8 cellular contexts compared by ENCODE assay signal in genomic region chr19:40601061-40601973, GRCh38. TPM values are rescaled to one million over a fixed set of nuclear protein-coding genes. Genes with fewer than 3 reads are reported as not detected.
DNase-seq lines count a peak whose midpoint lies in the region; ATAC-seq and TF ChIP-seq lines count a peak whose summit lies in the region.

Gene LTBP4, plus strand, starts transcription at chr19:40601369. Its CDS starts 19 bp downstream, at chr19:40601388.

- H3K27ac ChIP-seq in SJSA1 (no peak within 1 kb of the TSS), mesodermal cell (ENCODE audit: low read depth, low read length, severe bottlenecking) (no peak within 1 kb of the TSS)
- H3K27ac ChIP-seq in effector memory CD4-positive, alpha-beta T cell (ENCODE audit: insufficient read depth, low read length, poor library complexity, severe bottlenecking): no peak within 1 kb of the TSS

- ATAC-seq in HG03469 (IDR thresholded peaks at IDR 0.05; ENCODE audit: unreplicated experiment): no peak

- peak; percentile 74 for DNase-seq in activated CD8-positive, alpha-beta memory T cell treated with anti-CD3 and anti-CD28 coated beads for 24 hours
- no peak for DNase-seq in activated CD8-positive, alpha-beta memory T cell treated with anti-CD3 and anti-CD28 coated beads, Interleukin-2, amount 50 U/mL, for 48 hours
- no peak for DNase-seq in SJSA1 (ENCODE audit: low read depth in 1 of 2, low spot score in 2 of 2)
- no peak for DNase-seq in effector memory CD4-positive, alpha-beta T cell
- DNase-seq in type B pancreatic cell (ENCODE audit: extremely low spot score, unreplicated experiment): no peak
- no peak for DNase-seq in cerebellar nuclear complex (lab: John Stamatoyannopoulos, UW)

- peaks cover 4% of the 10 kb centered on the region for H3K9me3 Mint-ChIP-seq in type B pancreatic cell

- peaks cover 40% of the 10 kb centered on the region for H3K27me3 ChIP-seq in SJSA1 (replicated peaks)
- H3K27me3 ChIP-seq in effector memory CD4-positive, alpha-beta T cell (replicated peaks; ENCODE audit: control insufficient read depth, insufficient read depth, low read length, poor library complexity, severe bottlenecking): peaks cover 41% of the 10 kb centered on the region

- H3K9me3 ChIP-seq in SJSA1 (replicated peaks) (no peaks in the 10 kb centered on the region), mesodermal cell (ENCODE audit: control insufficient read depth, low read length) (no peaks in the 10 kb centered on the region)
- H3K9me3 ChIP-seq in effector memory CD4-positive, alpha-beta T cell (ENCODE audit: control insufficient read depth, low read length): no peaks in the 10 kb centered on the region

- peaks cover 39% of the 10 kb centered on the region for H3K4me1 Mint-ChIP-seq in type B pancreatic cell (ENCODE audit: unreplicated experiment)

- H3K4me3 Mint-ChIP-seq in type B pancreatic cell: peak within 1 kb of the TSS; percentile 82

- 7 to 10% methylated on average over 23 to 26 of the region's 87 CpGs for WGBS in mesodermal cell (ENCODE audit: insufficient coverage in 2 of 2), 2 experiments

- H3K4me1 ChIP-seq in SJSA1 (replicated peaks): peaks cover 62% of the 10 kb centered on the region
- H3K4me1 ChIP-seq in effector memory CD4-positive, alpha-beta T cell (ENCODE audit: control insufficient read depth, insufficient read depth, low read length, poor library complexity, severe bottlenecking): peaks cover 78% of the 10 kb centered on the region
- H3K4me1 ChIP-seq in mesodermal cell (ENCODE audit: control insufficient read depth, insufficient read depth, low read length, poor library complexity, severe bottlenecking): peaks cover 27% of the 10 kb centered on the region

- H3K4me3 ChIP-seq in SJSA1 (peak within 1 kb of the TSS; percentile 33), mesodermal cell (ENCODE audit: extremely low read depth, insufficient read depth, low read length, poor library complexity, severe bottlenecking) (peak within 1 kb of the TSS; percentile 27)
- H3K4me3 ChIP-seq in effector memory CD4-positive, alpha-beta T cell (ENCODE audit: insufficient read depth, low read depth, low read length, poor library complexity, severe bottlenecking): peak within 1 kb of the TSS; percentile 48

- peak; percentile 14 for TF ChIP-seq CTCF in type B pancreatic cell (conservative IDR thresholded peaks at IDR 0.05)

- H3K27ac Mint-ChIP-seq in type B pancreatic cell: no peak within 1 kb of the TSS

- peaks cover 58% of the 10 kb centered on the region for H3K27me3 Mint-ChIP-seq in type B pancreatic cell

- no peaks in the 10 kb centered on the region for H3K36me3 Mint-ChIP-seq in type B pancreatic cell

- H3K36me3 ChIP-seq in SJSA1: no peaks in the 10 kb centered on the region
- no peaks in the 10 kb centered on the region for H3K36me3 ChIP-seq in effector memory CD4-positive, alpha-beta T cell (ENCODE audit: control insufficient read depth, insufficient read depth, low read length)
- H3K36me3 ChIP-seq in mesodermal cell (ENCODE audit: control insufficient read depth, insufficient read depth, low read length): no peaks in the 10 kb centered on the region

RNA-seq across cellular contexts. Expression of gene LTBP4, which starts in this region (rescaled TPM):
- total RNA-seq in SJSA1 (2014; rRNA removed; shearing (Covaris generic)): 16.5 and 23.7 TPM in 2 replicates
- polyA plus RNA-seq in mesodermal cell (2013, experiment 1 of 2): 141 TPM
- polyA plus RNA-seq in mesodermal cell (2013, experiment 2 of 2): 112 TPM
- 31.8 and 145 TPM in 2 replicates for total RNA-seq in type B pancreatic cell (ENCODE audit: low replicate concordance)
